2 cellular contexts compared by ENCODE assay signal in the genomic region with DNA sequence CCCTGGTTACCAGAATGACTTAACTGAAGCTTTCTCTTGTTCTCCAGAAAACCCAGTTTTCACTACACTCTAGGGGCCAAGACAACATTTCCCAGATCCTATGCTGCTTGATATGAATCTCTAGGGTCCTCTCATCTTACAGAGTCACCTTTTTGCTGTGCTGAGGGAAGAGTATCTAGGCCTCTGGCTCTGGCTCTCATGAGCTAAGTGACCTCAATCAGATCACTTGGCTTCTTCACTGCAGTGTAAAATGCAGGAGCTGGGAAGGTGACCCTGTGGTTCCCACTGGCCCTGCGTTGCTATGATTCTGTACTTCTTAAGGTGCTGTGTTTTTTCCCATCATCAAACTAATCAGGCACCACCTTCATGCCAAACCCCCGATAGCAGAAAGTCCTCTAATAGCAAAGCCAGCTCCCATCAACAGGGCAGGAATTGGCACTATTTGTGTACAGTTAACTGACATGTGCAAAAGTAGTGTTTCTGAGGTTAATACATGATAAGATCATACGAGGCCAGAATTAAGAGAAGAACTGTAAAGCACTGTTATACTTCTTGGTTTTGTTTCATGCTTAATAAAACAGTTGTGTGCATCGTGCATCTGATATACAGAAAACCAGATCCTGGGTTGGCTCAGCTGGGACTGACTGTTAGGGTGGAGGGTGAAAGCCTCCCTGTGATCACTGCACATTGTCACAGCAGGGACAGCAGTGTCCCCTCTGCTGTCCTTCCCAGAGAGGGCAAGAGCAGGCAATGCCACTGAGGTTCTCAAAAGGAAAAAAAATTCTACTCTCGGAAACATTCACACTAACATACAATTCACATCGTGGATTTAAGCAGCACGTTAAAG.
TF ChIP-seq lines count a peak whose summit lies in the region.

No MANE protein-coding gene starts in this region.

TF ChIP-seq in SK-N-SH, 30 proteins besides CTCF, POLR2A, EP300 and RAD21 (continued from another document):
- TF ChIP-seq, protein P1, sequence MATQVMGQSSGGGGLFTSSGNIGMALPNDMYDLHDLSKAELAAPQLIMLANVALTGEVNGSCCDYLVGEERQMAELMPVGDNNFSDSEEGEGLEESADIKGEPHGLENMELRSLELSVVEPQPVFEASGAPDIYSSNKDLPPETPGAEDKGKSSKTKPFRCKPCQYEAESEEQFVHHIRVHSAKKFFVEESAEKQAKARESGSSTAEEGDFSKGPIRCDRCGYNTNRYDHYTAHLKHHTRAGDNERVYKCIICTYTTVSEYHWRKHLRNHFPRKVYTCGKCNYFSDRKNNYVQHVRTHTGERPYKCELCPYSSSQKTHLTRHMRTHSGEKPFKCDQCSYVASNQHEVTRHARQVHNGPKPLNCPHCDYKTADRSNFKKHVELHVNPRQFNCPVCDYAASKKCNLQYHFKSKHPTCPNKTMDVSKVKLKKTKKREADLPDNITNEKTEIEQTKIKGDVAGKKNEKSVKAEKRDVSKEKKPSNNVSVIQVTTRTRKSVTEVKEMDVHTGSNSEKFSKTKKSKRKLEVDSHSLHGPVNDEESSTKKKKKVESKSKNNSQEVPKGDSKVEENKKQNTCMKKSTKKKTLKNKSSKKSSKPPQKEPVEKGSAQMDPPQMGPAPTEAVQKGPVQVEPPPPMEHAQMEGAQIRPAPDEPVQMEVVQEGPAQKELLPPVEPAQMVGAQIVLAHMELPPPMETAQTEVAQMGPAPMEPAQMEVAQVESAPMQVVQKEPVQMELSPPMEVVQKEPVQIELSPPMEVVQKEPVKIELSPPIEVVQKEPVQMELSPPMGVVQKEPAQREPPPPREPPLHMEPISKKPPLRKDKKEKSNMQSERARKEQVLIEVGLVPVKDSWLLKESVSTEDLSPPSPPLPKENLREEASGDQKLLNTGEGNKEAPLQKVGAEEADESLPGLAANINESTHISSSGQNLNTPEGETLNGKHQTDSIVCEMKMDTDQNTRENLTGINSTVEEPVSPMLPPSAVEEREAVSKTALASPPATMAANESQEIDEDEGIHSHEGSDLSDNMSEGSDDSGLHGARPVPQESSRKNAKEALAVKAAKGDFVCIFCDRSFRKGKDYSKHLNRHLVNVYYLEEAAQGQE (IDR thresholded peaks at IDR 0.05; ENCODE audit: low read depth, low read length), result no peak
- TF ChIP-seq, protein P2, sequence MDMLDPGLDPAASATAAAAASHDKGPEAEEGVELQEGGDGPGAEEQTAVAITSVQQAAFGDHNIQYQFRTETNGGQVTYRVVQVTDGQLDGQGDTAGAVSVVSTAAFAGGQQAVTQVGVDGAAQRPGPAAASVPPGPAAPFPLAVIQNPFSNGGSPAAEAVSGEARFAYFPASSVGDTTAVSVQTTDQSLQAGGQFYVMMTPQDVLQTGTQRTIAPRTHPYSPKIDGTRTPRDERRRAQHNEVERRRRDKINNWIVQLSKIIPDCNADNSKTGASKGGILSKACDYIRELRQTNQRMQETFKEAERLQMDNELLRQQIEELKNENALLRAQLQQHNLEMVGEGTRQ (IDR thresholded peaks at IDR 0.05; ENCODE audit: borderline replicate concordance, low read depth, low read length), result no peak
- TF ChIP-seq JUND (IDR thresholded peaks at IDR 0.05) (no peak), RXRA (IDR thresholded peaks at IDR 0.05; ENCODE audit: borderline replicate concordance, low read depth) (no peak), FOSL2 (IDR thresholded peaks at IDR 0.05; ENCODE audit: borderline replicate concordance, low read depth) (no peak), TAF1 (IDR thresholded peaks at IDR 0.05; ENCODE audit: borderline replicate concordance, low read depth, low read length) (no peak), RCOR1 (IDR thresholded peaks at IDR 0.05; ENCODE audit: low read length) (no peak; the same call in 1 of the 2 replicates), NRF1 (IDR thresholded peaks at IDR 0.05; ENCODE audit: low read depth, low read length) (no peak), GABPA (IDR thresholded peaks at IDR 0.05; ENCODE audit: low read depth) (no peak), POLR2AphosphoS5 (IDR thresholded peaks at IDR 0.05; ENCODE audit: low read depth, low read length) (no peak), CHD2 (IDR thresholded peaks at IDR 0.05; ENCODE audit: low read length, partially characterized antibody) (no peak), TCF12 (IDR thresholded peaks at IDR 0.05) (no peak), FOXJ3 (CRISPR knock-in tag; IDR thresholded peaks at IDR 0.05) (peak; percentile 47; the same call in 1 of the 2 replicates)
- TF ChIP-seq, protein P3, sequence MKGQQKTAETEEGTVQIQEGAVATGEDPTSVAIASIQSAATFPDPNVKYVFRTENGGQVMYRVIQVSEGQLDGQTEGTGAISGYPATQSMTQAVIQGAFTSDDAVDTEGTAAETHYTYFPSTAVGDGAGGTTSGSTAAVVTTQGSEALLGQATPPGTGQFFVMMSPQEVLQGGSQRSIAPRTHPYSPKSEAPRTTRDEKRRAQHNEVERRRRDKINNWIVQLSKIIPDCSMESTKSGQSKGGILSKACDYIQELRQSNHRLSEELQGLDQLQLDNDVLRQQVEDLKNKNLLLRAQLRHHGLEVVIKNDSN (IDR thresholded peaks at IDR 0.05; ENCODE audit: borderline replicate concordance, low read depth), result no peak
- TF ChIP-seq, protein P4, sequence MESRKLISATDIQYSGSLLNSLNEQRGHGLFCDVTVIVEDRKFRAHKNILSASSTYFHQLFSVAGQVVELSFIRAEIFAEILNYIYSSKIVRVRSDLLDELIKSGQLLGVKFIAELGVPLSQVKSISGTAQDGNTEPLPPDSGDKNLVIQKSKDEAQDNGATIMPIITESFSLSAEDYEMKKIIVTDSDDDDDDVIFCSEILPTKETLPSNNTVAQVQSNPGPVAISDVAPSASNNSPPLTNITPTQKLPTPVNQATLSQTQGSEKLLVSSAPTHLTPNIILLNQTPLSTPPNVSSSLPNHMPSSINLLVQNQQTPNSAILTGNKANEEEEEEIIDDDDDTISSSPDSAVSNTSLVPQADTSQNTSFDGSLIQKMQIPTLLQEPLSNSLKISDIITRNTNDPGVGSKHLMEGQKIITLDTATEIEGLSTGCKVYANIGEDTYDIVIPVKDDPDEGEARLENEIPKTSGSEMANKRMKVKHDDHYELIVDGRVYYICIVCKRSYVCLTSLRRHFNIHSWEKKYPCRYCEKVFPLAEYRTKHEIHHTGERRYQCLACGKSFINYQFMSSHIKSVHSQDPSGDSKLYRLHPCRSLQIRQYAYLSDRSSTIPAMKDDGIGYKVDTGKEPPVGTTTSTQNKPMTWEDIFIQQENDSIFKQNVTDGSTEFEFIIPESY (IDR thresholded peaks at IDR 0.05; ENCODE audit: borderline replicate concordance, low read depth), result no peak
- TF ChIP-seq, protein P5, sequence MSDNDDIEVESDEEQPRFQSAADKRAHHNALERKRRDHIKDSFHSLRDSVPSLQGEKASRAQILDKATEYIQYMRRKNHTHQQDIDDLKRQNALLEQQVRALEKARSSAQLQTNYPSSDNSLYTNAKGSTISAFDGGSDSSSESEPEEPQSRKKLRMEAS (IDR thresholded peaks at IDR 0.05; ENCODE audit: low read depth), result no peak
- TF ChIP-seq, protein P6, sequence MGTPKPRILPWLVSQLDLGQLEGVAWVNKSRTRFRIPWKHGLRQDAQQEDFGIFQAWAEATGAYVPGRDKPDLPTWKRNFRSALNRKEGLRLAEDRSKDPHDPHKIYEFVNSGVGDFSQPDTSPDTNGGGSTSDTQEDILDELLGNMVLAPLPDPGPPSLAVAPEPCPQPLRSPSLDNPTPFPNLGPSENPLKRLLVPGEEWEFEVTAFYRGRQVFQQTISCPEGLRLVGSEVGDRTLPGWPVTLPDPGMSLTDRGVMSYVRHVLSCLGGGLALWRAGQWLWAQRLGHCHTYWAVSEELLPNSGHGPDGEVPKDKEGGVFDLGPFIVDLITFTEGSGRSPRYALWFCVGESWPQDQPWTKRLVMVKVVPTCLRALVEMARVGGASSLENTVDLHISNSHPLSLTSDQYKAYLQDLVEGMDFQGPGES (IDR thresholded peaks at IDR 0.05; ENCODE audit: low read depth, low read length), result no peak

TF ChIP-seq in SK-N-SH treated with all-trans-retinoic acid at 6 μM for 48 hours, 23 proteins besides CTCF, POLR2A, EP300 and RAD21 (continued from another document):
- TF ChIP-seq, protein P7, sequence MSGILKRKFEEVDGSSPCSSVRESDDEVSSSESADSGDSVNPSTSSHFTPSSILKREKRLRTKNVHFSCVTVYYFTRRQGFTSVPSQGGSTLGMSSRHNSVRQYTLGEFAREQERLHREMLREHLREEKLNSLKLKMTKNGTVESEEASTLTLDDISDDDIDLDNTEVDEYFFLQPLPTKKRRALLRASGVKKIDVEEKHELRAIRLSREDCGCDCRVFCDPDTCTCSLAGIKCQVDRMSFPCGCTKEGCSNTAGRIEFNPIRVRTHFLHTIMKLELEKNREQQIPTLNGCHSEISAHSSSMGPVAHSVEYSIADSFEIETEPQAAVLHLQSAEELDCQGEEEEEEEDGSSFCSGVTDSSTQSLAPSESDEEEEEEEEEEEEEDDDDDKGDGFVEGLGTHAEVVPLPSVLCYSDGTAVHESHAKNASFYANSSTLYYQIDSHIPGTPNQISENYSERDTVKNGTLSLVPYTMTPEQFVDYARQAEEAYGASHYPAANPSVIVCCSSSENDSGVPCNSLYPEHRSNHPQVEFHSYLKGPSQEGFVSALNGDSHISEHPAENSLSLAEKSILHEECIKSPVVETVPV (CRISPR knock-in tag; IDR thresholded peaks at IDR 0.05), result no peak
- no peak for TF ChIP-seq SNAI2 (CRISPR knock-in tag; IDR thresholded peaks at IDR 0.05)
- no peak for TF ChIP-seq TCF4 (CRISPR knock-in tag; IDR thresholded peaks at IDR 0.05; ENCODE audit: borderline replicate concordance)
- TF ChIP-seq ZNF565 (CRISPR knock-in tag; conservative IDR thresholded peaks at IDR 0.05; ENCODE audit: low read depth), result no peak
- no peak for TF ChIP-seq TOX (CRISPR knock-in tag; IDR thresholded peaks at IDR 0.05; ENCODE audit: borderline replicate concordance)
- no peak for TF ChIP-seq ESRRG (CRISPR knock-in tag; IDR thresholded peaks at IDR 0.05)
- no peak for TF ChIP-seq GLIS3 (CRISPR knock-in tag; IDR thresholded peaks at IDR 0.05)
- TF ChIP-seq ZFP30 (CRISPR knock-in tag; IDR thresholded peaks at IDR 0.05), result no peak
- no peak for TF ChIP-seq ZC3H10 (CRISPR knock-in tag; IDR thresholded peaks at IDR 0.05)
- no peak for TF ChIP-seq BACH2 (CRISPR knock-in tag; IDR thresholded peaks at IDR 0.05; ENCODE audit: borderline replicate concordance)
- no peak for TF ChIP-seq PPARA (CRISPR knock-in tag; IDR thresholded peaks at IDR 0.05; ENCODE audit: borderline replicate concordance)
- no peak for TF ChIP-seq CSDC2 (CRISPR knock-in tag; IDR thresholded peaks at IDR 0.05)
- TF ChIP-seq, protein P8, sequence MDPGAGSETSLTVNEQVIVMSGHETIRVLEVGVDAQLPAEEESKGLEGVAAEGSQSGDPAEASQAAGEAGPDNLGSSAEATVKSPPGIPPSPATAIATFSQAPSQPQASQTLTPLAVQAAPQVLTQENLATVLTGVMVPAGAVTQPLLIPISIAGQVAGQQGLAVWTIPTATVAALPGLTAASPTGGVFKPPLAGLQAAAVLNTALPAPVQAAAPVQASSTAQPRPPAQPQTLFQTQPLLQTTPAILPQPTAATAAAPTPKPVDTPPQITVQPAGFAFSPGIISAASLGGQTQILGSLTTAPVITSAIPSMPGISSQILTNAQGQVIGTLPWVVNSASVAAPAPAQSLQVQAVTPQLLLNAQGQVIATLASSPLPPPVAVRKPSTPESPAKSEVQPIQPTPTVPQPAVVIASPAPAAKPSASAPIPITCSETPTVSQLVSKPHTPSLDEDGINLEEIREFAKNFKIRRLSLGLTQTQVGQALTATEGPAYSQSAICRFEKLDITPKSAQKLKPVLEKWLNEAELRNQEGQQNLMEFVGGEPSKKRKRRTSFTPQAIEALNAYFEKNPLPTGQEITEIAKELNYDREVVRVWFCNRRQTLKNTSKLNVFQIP (CRISPR knock-in tag; IDR thresholded peaks at IDR 0.05; ENCODE audit: borderline replicate concordance, low read depth), result no peak
